Comparison of ENCODE assay signal across 1 cellular context in genomic region chr19:49383598-49383997, GRCh38.
TF ChIP-seq lines count a peak whose summit lies in the region.

No MANE protein-coding gene starts in this region.

TF ChIP-seq in HepG2, 621 proteins besides CTCF, POLR2A, EP300 and RAD21:
- TF ChIP-seq MAFK (conservative IDR thresholded peaks at IDR 0.05 in 1 of 2, IDR thresholded peaks at IDR 0.05 in 1 of 2; ENCODE audit: low read length in 2 of 2) (peak; percentile 77 to 90), ZNF318 (CRISPR knock-in tag; IDR thresholded peaks at IDR 0.05) (no peak), WIZ (CRISPR knock-in tag; IDR thresholded peaks at IDR 0.05) (no peak), MAFF (IDR thresholded peaks at IDR 0.05; ENCODE audit: low read depth, low read length) (peak; percentile 80)
